ENCODE assay signal across 24 cellular contexts in genomic region chr5:169628891-169629290, GRCh38. TPM values are rescaled to one million over a fixed set of nuclear protein-coding genes. Genes with fewer than 3 reads are reported as not detected.
DNase-seq lines count a peak whose midpoint lies in the region; ATAC-seq and TF ChIP-seq lines count a peak whose summit lies in the region.
"Had no signal": no experiment of that assay in that cellular context is flagged by ENCODE, and none has a peak within 500 bp of the region (broad histone marks: within the 10 kb centered on the region; RNA-seq: fewer than 3 reads in every experiment).

No MANE protein-coding gene starts in this region.

- no peak for TF ChIP-seq POLR2A in uterus (IDR thresholded peaks at IDR 0.05)

- H3K4me3 ChIP-seq in BJ (ENCODE audit: low read depth, low read length) (no peak overlapping the region), fibroblast of lung (replicated peaks in 1 of 4; ENCODE audit: control extremely low read depth in 1 of 4, insufficient read depth in 1 of 4, low read depth in 3 of 4, low read length in 4 of 4) (no peak overlapping the region), uterus (no peak overlapping the region)
- H3K4me3 ChIP-seq: GM23338, SK-N-MC, thoracic aorta had no signal

- H4K20me1 ChIP-seq in fibroblast of lung (ENCODE audit: control insufficient read depth, extremely low read depth, insufficient read depth, low read length): no peaks in the 10 kb centered on the region

- TF ChIP-seq CTCF in BJ (IDR thresholded peaks at IDR 0.05; ENCODE audit: insufficient read depth, low read depth, low read length) (no peak), fibroblast of lung (conservative IDR thresholded peaks at IDR 0.05 in 1 of 2, IDR thresholded peaks at IDR 0.05 in 1 of 2; ENCODE audit: low read depth in 1 of 2, low read length in 2 of 2) (no peak), uterus (IDR thresholded peaks at IDR 0.05) (no peak)

- no peaks in the 10 kb centered on the region for H3K79me2 ChIP-seq in fibroblast of lung (ENCODE audit: control insufficient read depth, insufficient read depth, low read length)

- H3K27ac ChIP-seq in fibroblast of lung (ENCODE audit: insufficient read depth, low read length) (no peak overlapping the region), uterus (no peak overlapping the region)
- H3K27ac ChIP-seq: SK-N-MC, thoracic aorta had no signal

- intact Hi-C loops in uterus (cut with DNase I; ENCODE audit: low total_unique reads): no loop called here

- H3K4me2 ChIP-seq in fibroblast of lung (ENCODE audit: extremely low read depth, insufficient read depth, low read length): no peak overlapping the region
- H3K4me2 ChIP-seq: GM23338 had no signal

- H3K27me3 ChIP-seq in BJ (ENCODE audit: control insufficient read depth, insufficient read depth, low read length): no peaks in the 10 kb centered on the region
- H3K27me3 ChIP-seq in fibroblast of lung (ENCODE audit: control insufficient read depth, insufficient read depth, low read length): no peaks in the 10 kb centered on the region
- H3K27me3 ChIP-seq in uterus: no peaks in the 10 kb centered on the region

- H3K4me1 ChIP-seq in fibroblast of lung (ENCODE audit: control insufficient read depth, extremely low read depth, insufficient read depth, low read length) (peaks cover 16% of the 10 kb centered on the region), uterus (no peaks in the 10 kb centered on the region)

- H2AFZ ChIP-seq in fibroblast of lung (ENCODE audit: low read length): no peak overlapping the region
- H2AFZ ChIP-seq: GM23338 had no signal

- ATAC-seq in HG02763 (IDR thresholded peaks at IDR 0.05; ENCODE audit: unreplicated experiment): no peak
- ATAC-seq: GM23338; left lobe of liver; Panc1; stimulated activated naive B cell treated with anti-CD40 and anti-IgM and Interleukin-4, amounts not matched to agents 10 μg/mL and 1 μg/mL and 100 μg/mL, for 72 hours had no signal

- peak; percentile 76 for DNase-seq in BJ (ENCODE audit: low read depth)
- peak; percentile 29 for DNase-seq in NCI-H226
- peak; percentile 53 to 84 for DNase-seq in fibroblast of lung (ENCODE audit: low read depth in 2 of 2)
- peak; percentile 42 for DNase-seq in renal cortical epithelial cell (ENCODE audit: low read depth)
- no peak for DNase-seq in GM19240 (ENCODE audit: insufficient read length, low spot score)
- no peak for DNase-seq in NCI-H748 treated with DMSO at 0.1 percent for 48 hours (lab: John Stamatoyannopoulos, UW)
- DNase-seq in uterus: no peak
- DNase-seq: activated CD4-positive, alpha-beta T cell treated with anti-CD3 and anti-CD28 coated beads, Interleukin-2, amount 50 U/mL, for 4 hours; activated gamma-delta T cell; caudate nucleus; COR-L47; DMS79 treated with DMSO at 0.1 percent for 48 hours; erythroblast; MV-4-11; NCI-H1694 treated with DMSO at 0.1 percent for 48 hours; NCI-H2227 treated with DMSO at 0.1 percent for 48 hours; stimulated activated CD4-positive, alpha-beta T cell treated with anti-CD3 and anti-CD28 coated beads, Interleukin-1b, Interleukin-23, amount 100 ng/mL, for 48 hours; stimulated activated naive B cell treated with anti-CD40 and anti-IgM and Interleukin-4, amounts not matched to agents 10 μg/mL and 1 μg/mL and 100 μg/mL, for 72 hours had no signal

- no peaks in the 10 kb centered on the region for H3K36me3 ChIP-seq in BJ (ENCODE audit: control insufficient read depth, insufficient read depth, low read length)
- no peaks in the 10 kb centered on the region for H3K36me3 ChIP-seq in fibroblast of lung (ENCODE audit: control insufficient read depth, insufficient read depth, low read length)
- no peaks in the 10 kb centered on the region for H3K36me3 ChIP-seq in uterus
- H3K36me3 ChIP-seq: thoracic aorta had no signal

- H3K9me3 ChIP-seq in fibroblast of lung (ENCODE audit: control insufficient read depth, insufficient read depth, low read depth, low read length): no peaks in the 10 kb centered on the region
- H3K9me3 ChIP-seq in uterus: no peaks in the 10 kb centered on the region
- H3K9me3 ChIP-seq: thoracic aorta had no signal

- H3K9ac ChIP-seq in fibroblast of lung (ENCODE audit: insufficient read depth, low read length): no peak overlapping the region

- POLR2A ChIA-PET in BJ (lab: Charles Lee): no interaction called here

- CTCF ChIA-PET in BJ (lab: Yijun Ruan, JAX): no interaction called here

RNA-seq across cellular contexts. Expression of gene DOCK2, which starts 8.2 kb away (rescaled TPM):
- polyA plus RNA-seq in BJ (2011; rRNA removed): 2.0 TPM in 2 replicates
- 4.1 and 6.1 TPM in 2 replicates for polyA minus RNA-seq in BJ (2011; rRNA and poly(A)+ RNA removed)
- total RNA-seq in fibroblast of lung: 3.6 and 8.9 TPM in 2 replicates
- polyA plus RNA-seq in fibroblast of lung: 1.1 and 1.3 TPM in 2 replicates
- 1.4 and 1.6 TPM in 2 replicates for polyA plus RNA-seq in fibroblast of lung (2012)
- polyA minus RNA-seq in fibroblast of lung (ENCODE audit: low replicate concordance): 1.8 and 12.8 TPM in 2 replicates
- total RNA-seq in renal cortical epithelial cell: 13.5 and 56.1 TPM in 2 replicates
- 10 to 100 TPM in 1 of 4 donors, 1 to 10 TPM in 3; 2.0 to 17.4 (median 7.5) TPM for total RNA-seq in uterus

RNA-seq across cellular contexts. Expression of gene SPDL1, which starts 45.3 kb away (rescaled TPM):
- polyA plus RNA-seq in BJ (2011; rRNA removed) (35.4 and 39.2 TPM in 2 replicates), fibroblast of lung (24.5 and 34.4 TPM in 2 replicates)
- polyA minus RNA-seq in BJ (2011; rRNA and poly(A)+ RNA removed): 8.2 and 8.7 TPM in 2 replicates
- total RNA-seq in fibroblast of lung (6.9 and 10.9 TPM in 2 replicates), renal cortical epithelial cell (32.8 and 35.1 TPM in 2 replicates), uterus (10 to 100 TPM in 3 of 4 donors, 1 to 10 TPM in 1; 1.5 to 30.2 (median 14.9) TPM)
- 13.3 and 20.1 TPM in 2 replicates for polyA plus RNA-seq in fibroblast of lung (2012)
- 0.11 and 1.7 TPM in 2 replicates for polyA minus RNA-seq in fibroblast of lung (ENCODE audit: low replicate concordance)

Comparison
In these comparisons a context has a peak if more than half of its experiments do, and no peak if none do; other contexts are left out.
1. DNase-seq: peak in BJ (single experiment), NCI-H226 (single experiment), fibroblast of lung (2 of 2) and renal cortical epithelial cell (single experiment); none in GM19240 (single experiment), NCI-H748 treated with DMSO at 0.1 percent for 48 hours (single experiment) and uterus (0 of 2).